In genomic region chr18:69705987-69706386, GRCh38 we compare ENCODE assay signal across 2 cellular contexts.
TF ChIP-seq lines count a peak whose summit lies in the region.

No MANE protein-coding gene starts in this region.

TF ChIP-seq in GM23338, 12 proteins besides CTCF, POLR2A, EP300 and RAD21 (continued from another document):
- TF ChIP-seq, protein P1, sequence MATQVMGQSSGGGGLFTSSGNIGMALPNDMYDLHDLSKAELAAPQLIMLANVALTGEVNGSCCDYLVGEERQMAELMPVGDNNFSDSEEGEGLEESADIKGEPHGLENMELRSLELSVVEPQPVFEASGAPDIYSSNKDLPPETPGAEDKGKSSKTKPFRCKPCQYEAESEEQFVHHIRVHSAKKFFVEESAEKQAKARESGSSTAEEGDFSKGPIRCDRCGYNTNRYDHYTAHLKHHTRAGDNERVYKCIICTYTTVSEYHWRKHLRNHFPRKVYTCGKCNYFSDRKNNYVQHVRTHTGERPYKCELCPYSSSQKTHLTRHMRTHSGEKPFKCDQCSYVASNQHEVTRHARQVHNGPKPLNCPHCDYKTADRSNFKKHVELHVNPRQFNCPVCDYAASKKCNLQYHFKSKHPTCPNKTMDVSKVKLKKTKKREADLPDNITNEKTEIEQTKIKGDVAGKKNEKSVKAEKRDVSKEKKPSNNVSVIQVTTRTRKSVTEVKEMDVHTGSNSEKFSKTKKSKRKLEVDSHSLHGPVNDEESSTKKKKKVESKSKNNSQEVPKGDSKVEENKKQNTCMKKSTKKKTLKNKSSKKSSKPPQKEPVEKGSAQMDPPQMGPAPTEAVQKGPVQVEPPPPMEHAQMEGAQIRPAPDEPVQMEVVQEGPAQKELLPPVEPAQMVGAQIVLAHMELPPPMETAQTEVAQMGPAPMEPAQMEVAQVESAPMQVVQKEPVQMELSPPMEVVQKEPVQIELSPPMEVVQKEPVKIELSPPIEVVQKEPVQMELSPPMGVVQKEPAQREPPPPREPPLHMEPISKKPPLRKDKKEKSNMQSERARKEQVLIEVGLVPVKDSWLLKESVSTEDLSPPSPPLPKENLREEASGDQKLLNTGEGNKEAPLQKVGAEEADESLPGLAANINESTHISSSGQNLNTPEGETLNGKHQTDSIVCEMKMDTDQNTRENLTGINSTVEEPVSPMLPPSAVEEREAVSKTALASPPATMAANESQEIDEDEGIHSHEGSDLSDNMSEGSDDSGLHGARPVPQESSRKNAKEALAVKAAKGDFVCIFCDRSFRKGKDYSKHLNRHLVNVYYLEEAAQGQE (IDR thresholded peaks at IDR 0.05; ENCODE audit: unreplicated experiment) = no peak
- TF ChIP-seq ZNF331 (CRISPR knock-in tag; IDR thresholded peaks at IDR 0.05; ENCODE audit: low read depth) = no peak
- no peak for TF ChIP-seq JUNB (IDR thresholded peaks at IDR 0.05; ENCODE audit: unreplicated experiment)
- TF ChIP-seq ZNF462 (CRISPR knock-in tag; IDR thresholded peaks at IDR 0.05) = peak; percentile 24; the same call in 1 of the 2 replicates

TF ChIP-seq in WTC11, 78 proteins besides CTCF, POLR2A, EP300 and RAD21 (continued from another document):
- peak; percentile 75 for TF ChIP-seq ZNF281 (CRISPR knock-in tag; IDR thresholded peaks at IDR 0.05)
- TF ChIP-seq TEAD1 (CRISPR knock-in tag; IDR thresholded peaks at IDR 0.05) = peak; percentile 30; the same call in 1 of the 2 replicates
- TF ChIP-seq ZMAT4 (CRISPR knock-in tag; IDR thresholded peaks at IDR 0.05) = 0 out of 2 replicates have a peak, but pooled peaks have one; percentile 29
